Comparison of ENCODE assay signal across 8 cellular contexts in genomic region chr9:127450831-127451680, GRCh38. TPM values are rescaled to one million over a fixed set of nuclear protein-coding genes. Genes with fewer than 3 reads are reported as not detected.
A peak's percentile ranks its signal among the peaks of the same experiment; 100 is the strongest.
DNase-seq lines count a peak whose midpoint lies in the region; ATAC-seq and TF ChIP-seq lines count a peak whose summit lies in the region.

TSS of gene LRSAM1 (plus strand) at chr9:127451510. CDS start at chr9:127454528, 3,018 bp downstream.
TSS of gene RPL12 (minus strand) at chr9:127451406. CDS start at chr9:127451317, 89 bp downstream.

- H4K20me1 ChIP-seq in OCI-LY1 (ENCODE audit: insufficient read depth, low read length) = no peaks in the 10 kb centered on the region

- H3K4me2 ChIP-seq in OCI-LY1 (ENCODE audit: low read length) = peak within 1 kb of the TSS; percentile 95

- peak within 1 kb of the TSS; percentile 96 for H3K4me3 Mint-ChIP-seq in mesothelial cell of epicardium

- H3K27ac Mint-ChIP-seq in mesothelial cell of epicardium = peak within 1 kb of the TSS; percentile 97

- H3K4me1 Mint-ChIP-seq in mesothelial cell of epicardium = peaks cover 34% of the 10 kb centered on the region

- H3K4me1 ChIP-seq in OCI-LY1 (ENCODE audit: insufficient read depth, low read length, severe bottlenecking) = peaks cover 35% of the 10 kb centered on the region

- peaks cover 18% of the 10 kb centered on the region for H3K9me3 ChIP-seq in OCI-LY1 (ENCODE audit: low read length)

- H3K9me2 ChIP-seq in OCI-LY1 (ENCODE audit: low read depth, low read length) = no peaks in the 10 kb centered on the region

- H3K27ac ChIP-seq in OCI-LY1 (ENCODE audit: low read depth, low read length, poor library complexity, severe bottlenecking) = peak within 1 kb of the TSS; percentile 78

- in situ Hi-C loops in endometrial microvascular endothelial cells (cut with HindIII; ENCODE audit: inconsistent ontology term, low pct_unique_long_range_greater_than_20kb, low sequenced_read_pairs) = no loop called here

- no peaks in the 10 kb centered on the region for H3K27me3 Mint-ChIP-seq in mesothelial cell of epicardium (ENCODE audit: low read depth)

- peak; percentile 64 for ATAC-seq in GM21447 (IDR thresholded peaks at IDR 0.05; ENCODE audit: unreplicated experiment)

- no peaks in the 10 kb centered on the region for H3K27me3 ChIP-seq in OCI-LY1 (ENCODE audit: insufficient read depth, low read length)

- no peaks in the 10 kb centered on the region for H3K9me3 Mint-ChIP-seq in mesothelial cell of epicardium

- peaks cover 39% of the 10 kb centered on the region for H3K36me3 Mint-ChIP-seq in mesothelial cell of epicardium

- peak within 1 kb of the TSS; percentile 72 for H3K4me3 ChIP-seq in OCI-LY1 (ENCODE audit: low read depth, low read length, poor library complexity, severe bottlenecking)

- peaks cover 15% of the 10 kb centered on the region for H3K79me2 ChIP-seq in OCI-LY1 (ENCODE audit: insufficient read depth, low read length)

- peaks cover 49% of the 10 kb centered on the region for H3K36me3 ChIP-seq in OCI-LY1 (ENCODE audit: insufficient read depth, low read length)

- H3K9ac ChIP-seq in OCI-LY1 (ENCODE audit: low read length) = peak within 1 kb of the TSS; percentile 88

- peak; percentile 94 for DNase-seq in D341Med (ENCODE audit: low spot score)
- peak; percentile 91 for DNase-seq in HuH-7 (ENCODE audit: low spot score)
- peak; percentile 99 for DNase-seq in activated CD8-positive, alpha-beta memory T cell treated with anti-CD3 and anti-CD28 coated beads, Interleukin-2, amount 50 U/mL, for 4 hours
- DNase-seq in mesothelial cell of epicardium (ENCODE audit: low spot score in 2 of 2, unreplicated experiment in 2 of 2) = peak; percentile 96 to 99
- DNase-seq in stimulated activated CD8-positive, alpha-beta memory T cell treated with anti-CD3 and anti-CD28 coated beads, Interleukin-15, amount 100 ng/mL, for 4 hours (ENCODE audit: low read depth in 2 of 2) = peak; percentile 93 to 94

- TF ChIP-seq CTCF in OCI-LY1 (IDR thresholded peaks at IDR 0.05; ENCODE audit: low read length) (no peak; the same call in 1 of the 2 replicates), mesothelial cell of epicardium (IDR thresholded peaks at IDR 0.05; ENCODE audit: unreplicated experiment) (no peak)

- H2AFZ ChIP-seq in OCI-LY1 (ENCODE audit: low read length) = peak within 1 kb of the TSS; percentile 15; the same call in 1 of the 2 replicates

- H3F3A ChIP-seq in OCI-LY1 (ENCODE audit: insufficient read depth, low read length) = peaks cover 12% of the 10 kb centered on the region

RNA-seq across cellular contexts. Expression of gene LRSAM1, which starts in this region (rescaled TPM):
- total RNA-seq in endometrial microvascular endothelial cells (ENCODE audit: inconsistent ontology term) (20.3 TPM), mesothelial cell of epicardium (27.1 to 28.0 TPM (median 27.4 TPM) in 3 replicates)

RNA-seq across cellular contexts. Expression of gene RPL12, which starts in this region (rescaled TPM):
- total RNA-seq in endometrial microvascular endothelial cells (ENCODE audit: inconsistent ontology term) = 2,128 TPM
- 1,125 to 1,180 TPM (median 1,165 TPM) in 3 replicates for total RNA-seq in mesothelial cell of epicardium

Comparison
In these comparisons a context has a peak if more than half of its experiments do, and no peak if none do; other contexts are left out.
1. Peak in every context shown above with its lines: DNase-seq, ATAC-seq, H3K4me3 ChIP-seq and H3K27ac ChIP-seq.